Comparison of ENCODE assay signal across 8 cellular contexts in genomic region chr2:217934321-217935131, GRCh38.
DNase-seq lines count a peak whose midpoint lies in the region; ATAC-seq and TF ChIP-seq lines count a peak whose summit lies in the region.

No MANE protein-coding gene starts in this region.

- no peak overlapping the region for H2AFZ ChIP-seq in GM23248

- H3K27ac ChIP-seq in GM23248 (peak overlapping the region; percentile 97), SJCRH30 (no peak overlapping the region)

- H3K4me3 ChIP-seq in GM23248 (peak overlapping the region; percentile 57), SJCRH30 (no peak overlapping the region), fibroblast of villous mesenchyme (ENCODE audit: low read depth, low read length) (no peak overlapping the region)

- H3K9me3 ChIP-seq in GM23248 (ENCODE audit: low read depth) (no peaks in the 10 kb centered on the region), SJCRH30 (replicated peaks) (no peaks in the 10 kb centered on the region)

- in situ Hi-C loops in GM23248 (cut with MboI) = no loop called here

- H3F3A ChIP-seq in GM23248 (ENCODE audit: insufficient read depth) = peaks cover 74% of the 10 kb centered on the region

- no peak for TF ChIP-seq CTCF in fibroblast of villous mesenchyme (IDR thresholded peaks at IDR 0.05; ENCODE audit: insufficient read depth, low read depth, low read length)

- H3K27me3 ChIP-seq in GM23248 (replicated peaks; ENCODE audit: insufficient read depth) (no peaks in the 10 kb centered on the region), SJCRH30 (no peaks in the 10 kb centered on the region; the same call in 1 of the 2 replicates)

- peak overlapping the region; percentile 82 for H3K4me2 ChIP-seq in GM23248 (ENCODE audit: unreplicated experiment)

- no peak for ATAC-seq in GM21381 (IDR thresholded peaks at IDR 0.05; ENCODE audit: unreplicated experiment)
- no peak for ATAC-seq in GM18498 (IDR thresholded peaks at IDR 0.05; ENCODE audit: unreplicated experiment)

- peak overlapping the region; percentile 82 for H3K9ac ChIP-seq in GM23248

- 0 to 1% methylated on average over 13 of the region's 13 CpGs for WGBS in GM23248 (ENCODE audit: low coverage in 1 of 2, low lambda C conversion rate in 2 of 2, missing lambda C conversion rate in 2 of 2), 2 experiments

- H4K20me1 ChIP-seq in GM23248 (ENCODE audit: insufficient read depth) = no peaks in the 10 kb centered on the region

- peaks cover 86% of the 10 kb centered on the region for H3K79me2 ChIP-seq in GM23248 (ENCODE audit: insufficient read depth)

- H3K4me1 ChIP-seq in GM23248 (ENCODE audit: insufficient read depth) (peaks cover 94% of the 10 kb centered on the region), SJCRH30 (no peaks in the 10 kb centered on the region; the same call in 1 of the 2 replicates)

- H3K9me2 ChIP-seq in GM23248 (ENCODE audit: insufficient read depth) = no peaks in the 10 kb centered on the region

- DNase-seq in GM23248 (peak; percentile 98), SJCRH30 (peak; percentile 27 to 31), fibroblast of villous mesenchyme (ENCODE audit: low read depth) (peak; percentile 73), pons (ENCODE audit: low spot score) (peak; percentile 66), NCI-H345 treated with DMSO at 0.1 percent for 48 hours (lab: John Stamatoyannopoulos, UW; ENCODE audit: unreplicated experiment) (no peak)
- no peak for DNase-seq in activated CD8-positive, alpha-beta memory T cell treated with anti-CD3 and anti-CD28 coated beads, Interleukin-2, amount 50 U/mL, for 4 hours

- H3K36me3 ChIP-seq in GM23248 (ENCODE audit: low read depth) = no peaks in the 10 kb centered on the region
- no peaks in the 10 kb centered on the region for H3K36me3 ChIP-seq in SJCRH30

Comparison
In these comparisons a context has a peak if more than half of its experiments do, and no peak if none do; other contexts are left out.
1. DNase-seq: peak in GM23248 (single experiment), SJCRH30 (2 of 2), fibroblast of villous mesenchyme (single experiment) and pons (single experiment); none in activated CD8-positive, alpha-beta memory T cell treated with anti-CD3 and anti-CD28 coated beads, Interleukin-2, amount 50 U/mL, for 4 hours (single experiment) and NCI-H345 treated with DMSO at 0.1 percent for 48 hours (single experiment).